In the genomic region with DNA sequence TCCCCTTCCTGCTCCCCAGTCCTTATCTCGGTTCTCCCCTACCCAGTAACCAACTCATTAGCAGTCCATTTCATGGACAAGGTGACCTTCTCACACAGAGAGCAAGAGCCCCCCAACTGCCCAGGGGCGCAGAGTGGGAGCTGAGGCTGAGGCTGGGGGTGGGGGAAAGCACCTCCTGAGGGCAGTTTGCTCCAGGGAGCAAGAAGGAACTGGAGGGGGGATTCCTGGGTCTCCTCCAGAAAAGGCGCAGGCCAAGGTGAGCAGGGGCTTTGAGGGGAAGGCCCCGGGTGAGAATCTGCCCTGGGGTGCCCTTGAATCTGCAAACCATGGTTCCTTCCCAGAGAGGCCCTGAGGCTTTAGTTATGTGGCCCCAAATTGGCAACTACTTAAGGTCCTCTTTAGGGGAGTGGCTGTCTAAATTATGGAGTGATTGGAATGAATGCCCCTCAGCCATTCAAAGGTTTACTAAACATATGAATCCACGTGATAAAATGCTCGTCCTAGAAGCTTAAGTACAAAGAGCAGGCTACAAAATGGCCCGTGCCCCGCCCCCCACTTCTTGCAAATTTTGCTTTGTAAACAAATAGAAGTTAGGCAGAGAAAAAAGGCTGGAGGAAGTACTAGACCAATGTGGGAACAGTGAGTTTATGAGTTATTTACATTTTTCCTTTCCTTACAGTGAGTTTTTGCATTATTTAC, we compare ENCODE assay signal across 10 cellular contexts.
DNase-seq lines count a peak whose midpoint lies in the region; ATAC-seq and TF ChIP-seq lines count a peak whose summit lies in the region.
"Had no signal": no experiment of that assay in that cellular context is flagged by ENCODE, and none has a peak within 500 bp of the region (broad histone marks: within the 10 kb centered on the region; RNA-seq: fewer than 3 reads in every experiment).

No MANE protein-coding gene starts in this region.

- no peaks in the 10 kb centered on the region for H3K36me3 Mint-ChIP-seq in activated naive CD8-positive, alpha-beta T cell treated with anti-CD3 and anti-CD28 coated beads, Interleukin-2, amount 10 ng/mL, durations not matched to agents 7 days and 5 days
- no peaks in the 10 kb centered on the region for H3K36me3 Mint-ChIP-seq in activated naive CD8-positive, alpha-beta T cell treated with anti-CD3 and anti-CD28 coated beads, Interleukin-2, amount 50 U/mL, for 24 hours (ENCODE audit: low read depth)
- H3K36me3 Mint-ChIP-seq: natural killer cell had no signal

- intact Hi-C loops in adrenal gland (cut with DNase I), result no loop called here
- intact Hi-C loops in vagina (cut with DNase I), result no loop called here

- H3K4me1 ChIP-seq in adrenal gland (replicated peaks in 1 of 2), result peaks cover 17 to 18% of the 10 kb centered on the region in 2 donors
- H3K4me1 ChIP-seq in liver (ENCODE audit: control insufficient read depth in 4 of 4, insufficient read depth in 4 of 4, low read length in 3 of 4), result peaks cover 5 to 13% (median 8%) of the 10 kb centered on the region in 4 donors
- H3K4me1 ChIP-seq in vagina, result peaks cover 29% of the 10 kb centered on the region
- H3K4me1 ChIP-seq: foreskin keratinocyte had no signal

- H3K9ac ChIP-seq in liver (ENCODE audit: low read depth in 1 of 2, low read length in 2 of 2), result no peak overlapping the region

- TF ChIP-seq POLR2A in adrenal gland (IDR thresholded peaks at IDR 0.05) (no peak), vagina (IDR thresholded peaks at IDR 0.05) (no peak)

- TF ChIP-seq CTCF in adrenal gland (IDR thresholded peaks at IDR 0.05), result no peak
- no peak for TF ChIP-seq CTCF in liver (IDR thresholded peaks at IDR 0.05; ENCODE audit: low read depth, low read length, missing input control)
- TF ChIP-seq CTCF in vagina (IDR thresholded peaks at IDR 0.05), result no peak

- 65 to 75% (median 69%) methylated on average over 5 to 8 of the region's 8 CpGs for WGBS in adrenal gland, 4 donors
- 48% methylated on average over 8 of the region's 8 CpGs for WGBS in liver

- no peaks in the 10 kb centered on the region for H3K27me3 ChIP-seq in adrenal gland
- H3K27me3 ChIP-seq in liver (ENCODE audit: control insufficient read depth in 4 of 4, insufficient read depth in 4 of 4, low read length in 3 of 4), result no peaks in the 10 kb centered on the region
- no peaks in the 10 kb centered on the region for H3K27me3 ChIP-seq in vagina
- H3K27me3 ChIP-seq: foreskin keratinocyte had no signal

- no peak for ATAC-seq in activated naive CD8-positive, alpha-beta T cell treated with anti-CD3 and anti-CD28 coated beads, Interleukin-2, amount 10 ng/mL, durations not matched to agents 7 days and 5 days (ENCODE audit: low read depth)
- ATAC-seq in activated naive CD8-positive, alpha-beta T cell treated with anti-CD3 and anti-CD28 coated beads, Interleukin-2, amount 50 U/mL, for 24 hours, result no peak
- ATAC-seq in HG03097 (IDR thresholded peaks at IDR 0.05; ENCODE audit: low FRiP score, unreplicated experiment), result no peak
- ATAC-seq: foreskin keratinocyte, natural killer cell had no signal

- H3K4me3 ChIP-seq in adrenal gland (no peak overlapping the region), liver (ENCODE audit: low read depth in 1 of 3, low read length in 3 of 3) (no peak overlapping the region), vagina (no peak overlapping the region)

- POLR2A ChIA-PET in activated naive CD8-positive, alpha-beta T cell treated with anti-CD3 and anti-CD28 coated beads, Interleukin-2, amount 10 ng/mL, durations not matched to agents 7 days and 5 days (lab: Charles Lee), result no interaction called here

- H3K4me3 Mint-ChIP-seq in activated naive CD8-positive, alpha-beta T cell treated with anti-CD3 and anti-CD28 coated beads, Interleukin-2, amount 10 ng/mL, durations not matched to agents 7 days and 5 days, result no peak overlapping the region
- no peak overlapping the region for H3K4me3 Mint-ChIP-seq in activated naive CD8-positive, alpha-beta T cell treated with anti-CD3 and anti-CD28 coated beads, Interleukin-2, amount 50 U/mL, for 24 hours
- H3K4me3 Mint-ChIP-seq: natural killer cell had no signal

- peaks cover 4% of the 10 kb centered on the region for H3K27me3 Mint-ChIP-seq in activated naive CD8-positive, alpha-beta T cell treated with anti-CD3 and anti-CD28 coated beads, Interleukin-2, amount 10 ng/mL, durations not matched to agents 7 days and 5 days
- H3K27me3 Mint-ChIP-seq in activated naive CD8-positive, alpha-beta T cell treated with anti-CD3 and anti-CD28 coated beads, Interleukin-2, amount 50 U/mL, for 24 hours, result peaks cover 3% of the 10 kb centered on the region

- H3K9me3 Mint-ChIP-seq in activated naive CD8-positive, alpha-beta T cell treated with anti-CD3 and anti-CD28 coated beads, Interleukin-2, amount 10 ng/mL, durations not matched to agents 7 days and 5 days, result no peaks in the 10 kb centered on the region
- no peaks in the 10 kb centered on the region for H3K9me3 Mint-ChIP-seq in activated naive CD8-positive, alpha-beta T cell treated with anti-CD3 and anti-CD28 coated beads, Interleukin-2, amount 50 U/mL, for 24 hours
- H3K9me3 Mint-ChIP-seq: natural killer cell had no signal

- H3K36me3 ChIP-seq in adrenal gland (replicated peaks in 1 of 2) (no peaks in the 10 kb centered on the region), liver (ENCODE audit: control insufficient read depth in 4 of 4, insufficient read depth in 3 of 4, low read depth in 1 of 4, low read length in 3 of 4) (no peaks in the 10 kb centered on the region), vagina (no peaks in the 10 kb centered on the region)

- H3K27ac ChIP-seq in adrenal gland (peak overlapping the region in 3 of 5 donors; percentile 1 to 62 (median 39)), liver (ENCODE audit: low read depth in 1 of 2, low read length in 2 of 2) (peak overlapping the region in 1 of 2 donors; percentile 33), vagina (peak overlapping the region; percentile 13)
- H3K27ac ChIP-seq: foreskin keratinocyte had no signal

- no peak overlapping the region for H3K27ac Mint-ChIP-seq in activated naive CD8-positive, alpha-beta T cell treated with anti-CD3 and anti-CD28 coated beads, Interleukin-2, amount 10 ng/mL, durations not matched to agents 7 days and 5 days
- H3K27ac Mint-ChIP-seq in activated naive CD8-positive, alpha-beta T cell treated with anti-CD3 and anti-CD28 coated beads, Interleukin-2, amount 50 U/mL, for 24 hours, result no peak overlapping the region
- H3K27ac Mint-ChIP-seq: natural killer cell had no signal

- DNase-seq in activated naive CD8-positive, alpha-beta T cell treated with anti-CD3 and anti-CD28 coated beads, Interleukin-2, amount 10 ng/mL, durations not matched to agents 7 days and 5 days, result peak; percentile 18
- no peak for DNase-seq in activated naive CD8-positive, alpha-beta T cell treated with anti-CD3 and anti-CD28 coated beads, Interleukin-2, amount 50 U/mL, for 24 hours
- DNase-seq in adrenal gland (peak in 6 of 7 donors; percentile 23 to 55 (median 39)), vagina (ENCODE audit: extremely low spot score in 2 of 2) (peak; percentile 77 to 88), NCI-H2029 (lab: John Stamatoyannopoulos, UW) (no peak), EL (no peak)
- DNase-seq: foreskin keratinocyte had no signal

- TF ChIP-seq RAD21 in liver (IDR thresholded peaks at IDR 0.05), result no peak

- peaks cover 2% of the 10 kb centered on the region for H3K4me1 Mint-ChIP-seq in activated naive CD8-positive, alpha-beta T cell treated with anti-CD3 and anti-CD28 coated beads, Interleukin-2, amount 10 ng/mL, durations not matched to agents 7 days and 5 days
- peaks cover 2% of the 10 kb centered on the region for H3K4me1 Mint-ChIP-seq in activated naive CD8-positive, alpha-beta T cell treated with anti-CD3 and anti-CD28 coated beads, Interleukin-2, amount 50 U/mL, for 24 hours
- H3K4me1 Mint-ChIP-seq: natural killer cell had no signal

- H3K9me3 ChIP-seq in adrenal gland (replicated peaks in 1 of 3), result no peaks in the 10 kb centered on the region
- H3K9me3 ChIP-seq in liver (ENCODE audit: control insufficient read depth in 4 of 4, low read length in 3 of 4), result no peaks in the 10 kb centered on the region
- H3K9me3 ChIP-seq in vagina, result no peaks in the 10 kb centered on the region

TF ChIP-seq in liver, 16 proteins besides CTCF, POLR2A, EP300 and RAD21:
- TF ChIP-seq FOXA2 (IDR thresholded peaks at IDR 0.05) (no peak), HNF4A (conservative IDR thresholded peaks at IDR 0.05) (peak; percentile 37 to 55), SP1 (IDR thresholded peaks at IDR 0.05) (peak; percentile 38), HNF4G (IDR thresholded peaks at IDR 0.05) (no peak), RXRA (IDR thresholded peaks at IDR 0.05) (peak in 1 of 2 donors; percentile 21)
- TF ChIP-seq, protein P1, sequence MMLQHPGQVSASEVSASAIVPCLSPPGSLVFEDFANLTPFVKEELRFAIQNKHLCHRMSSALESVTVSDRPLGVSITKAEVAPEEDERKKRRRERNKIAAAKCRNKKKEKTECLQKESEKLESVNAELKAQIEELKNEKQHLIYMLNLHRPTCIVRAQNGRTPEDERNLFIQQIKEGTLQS (IDR thresholded peaks at IDR 0.05), result no peak
- TF ChIP-seq, protein P2, sequence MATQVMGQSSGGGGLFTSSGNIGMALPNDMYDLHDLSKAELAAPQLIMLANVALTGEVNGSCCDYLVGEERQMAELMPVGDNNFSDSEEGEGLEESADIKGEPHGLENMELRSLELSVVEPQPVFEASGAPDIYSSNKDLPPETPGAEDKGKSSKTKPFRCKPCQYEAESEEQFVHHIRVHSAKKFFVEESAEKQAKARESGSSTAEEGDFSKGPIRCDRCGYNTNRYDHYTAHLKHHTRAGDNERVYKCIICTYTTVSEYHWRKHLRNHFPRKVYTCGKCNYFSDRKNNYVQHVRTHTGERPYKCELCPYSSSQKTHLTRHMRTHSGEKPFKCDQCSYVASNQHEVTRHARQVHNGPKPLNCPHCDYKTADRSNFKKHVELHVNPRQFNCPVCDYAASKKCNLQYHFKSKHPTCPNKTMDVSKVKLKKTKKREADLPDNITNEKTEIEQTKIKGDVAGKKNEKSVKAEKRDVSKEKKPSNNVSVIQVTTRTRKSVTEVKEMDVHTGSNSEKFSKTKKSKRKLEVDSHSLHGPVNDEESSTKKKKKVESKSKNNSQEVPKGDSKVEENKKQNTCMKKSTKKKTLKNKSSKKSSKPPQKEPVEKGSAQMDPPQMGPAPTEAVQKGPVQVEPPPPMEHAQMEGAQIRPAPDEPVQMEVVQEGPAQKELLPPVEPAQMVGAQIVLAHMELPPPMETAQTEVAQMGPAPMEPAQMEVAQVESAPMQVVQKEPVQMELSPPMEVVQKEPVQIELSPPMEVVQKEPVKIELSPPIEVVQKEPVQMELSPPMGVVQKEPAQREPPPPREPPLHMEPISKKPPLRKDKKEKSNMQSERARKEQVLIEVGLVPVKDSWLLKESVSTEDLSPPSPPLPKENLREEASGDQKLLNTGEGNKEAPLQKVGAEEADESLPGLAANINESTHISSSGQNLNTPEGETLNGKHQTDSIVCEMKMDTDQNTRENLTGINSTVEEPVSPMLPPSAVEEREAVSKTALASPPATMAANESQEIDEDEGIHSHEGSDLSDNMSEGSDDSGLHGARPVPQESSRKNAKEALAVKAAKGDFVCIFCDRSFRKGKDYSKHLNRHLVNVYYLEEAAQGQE (IDR thresholded peaks at IDR 0.05), result no peak

Comparison
In these comparisons a context has a peak if more than half of its experiments do, and no peak if none do; other contexts are left out.
1. DNase-seq: peak in activated naive CD8-positive, alpha-beta T cell treated with anti-CD3 and anti-CD28 coated beads, Interleukin-2, amount 10 ng/mL, durations not matched to agents 7 days and 5 days (single experiment), adrenal gland (6 of 7) and vagina (2 of 2); none in activated naive CD8-positive, alpha-beta T cell treated with anti-CD3 and anti-CD28 coated beads, Interleukin-2, amount 50 U/mL, for 24 hours (single experiment), NCI-H2029 (single experiment) and EL (single experiment).